Comparison of ENCODE assay signal across 28 cellular contexts in the genomic region with DNA sequence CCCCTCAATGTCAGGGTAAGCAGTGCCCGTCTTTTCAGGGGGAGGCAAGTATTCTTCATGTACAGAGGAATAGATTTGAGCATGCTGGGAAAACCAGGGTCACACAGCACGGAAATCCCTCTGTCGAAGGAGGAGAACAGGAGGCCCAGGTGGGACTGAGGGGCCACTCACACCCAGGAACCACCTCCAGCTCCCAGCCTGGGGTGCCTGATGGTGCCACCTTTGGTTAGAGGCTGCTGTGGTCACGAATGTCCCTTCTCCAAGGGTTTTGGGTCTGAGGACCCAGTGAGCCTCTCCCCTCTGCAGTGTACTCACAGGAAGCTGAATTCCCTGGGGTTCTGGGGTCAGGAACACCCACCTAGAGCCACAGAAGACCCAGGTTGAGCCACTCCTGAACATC.
"Had no signal": no experiment of that assay in that cellular context is flagged by ENCODE, and none has a peak within 500 bp of the region (broad histone marks: within the 10 kb centered on the region; RNA-seq: fewer than 3 reads in every experiment).

No MANE protein-coding gene starts in this region.

- H3K36me3 ChIP-seq: neural progenitor cell, pancreas, right lobe of liver, sigmoid colon, suprapubic skin, tibial artery, transverse colon, upper lobe of right lung, uterus had no signal

- H3K9me3 Mint-ChIP-seq: naive thymus-derived CD4-positive, alpha-beta T cell; natural killer cell; stimulated activated effector memory CD8-positive, alpha-beta T cell treated with anti-CD3 and anti-CD28 coated beads, Interleukin-12 subunit alpha, Interleukin-12 subunit beta, amount 100 ng/mL, for 72 hours; stimulated activated naive CD8-positive, alpha-beta T cell treated with anti-CD3 and anti-CD28 coated beads, Interleukin-15, amount 100 ng/mL, for 72 hours; type B pancreatic cell had no signal

- H3K9me3 ChIP-seq: pancreas, psoas muscle, right lobe of liver, sigmoid colon, suprapubic skin, testis, tibial artery, transverse colon, upper lobe of right lung, uterus had no signal

- H3K4me1 ChIP-seq: neural progenitor cell, pancreas, psoas muscle, right lobe of liver, sigmoid colon, suprapubic skin, testis, tibial artery, upper lobe of right lung, uterus had no signal

- FAIRE-seq: pancreas, small intestine had no signal

- H3K27ac ChIP-seq: neural progenitor cell, pancreas, psoas muscle, right lobe of liver, sigmoid colon, suprapubic skin, testis, tibial artery, upper lobe of right lung, uterus had no signal

- H3K27me3 Mint-ChIP-seq: naive thymus-derived CD4-positive, alpha-beta T cell; progenitor cell of endocrine pancreas; stimulated activated naive B cell treated with anti-CD40 and anti-IgM and Interleukin-4, amounts not matched to agents 10 μg/mL and 1 μg/mL and 100 μg/mL, for 72 hours; stimulated activated naive CD8-positive, alpha-beta T cell treated with anti-CD3 and anti-CD28 coated beads, Interleukin-15, amount 100 ng/mL, for 72 hours; type B pancreatic cell had no signal

- H3K27ac Mint-ChIP-seq: naive thymus-derived CD4-positive, alpha-beta T cell; natural killer cell; nephron; neural progenitor cell; progenitor cell of endocrine pancreas; stimulated activated effector memory CD8-positive, alpha-beta T cell treated with anti-CD3 and anti-CD28 coated beads, Interleukin-12 subunit alpha, Interleukin-12 subunit beta, amount 100 ng/mL, for 72 hours; stimulated activated naive B cell treated with anti-CD40 and anti-IgM and Interleukin-4, amounts not matched to agents 10 μg/mL and 1 μg/mL and 100 μg/mL, for 72 hours; type B pancreatic cell had no signal

- H3K27me3 ChIP-seq: neural progenitor cell, pancreas, right lobe of liver, sigmoid colon, suprapubic skin, testis, tibial artery, transverse colon, upper lobe of right lung, uterus had no signal

- ATAC-seq: naive thymus-derived CD4-positive, alpha-beta T cell; natural killer cell; pancreas; psoas muscle; right cardiac atrium; right lobe of liver; stimulated activated effector memory CD8-positive, alpha-beta T cell treated with anti-CD3 and anti-CD28 coated beads, Interleukin-12 subunit alpha, Interleukin-12 subunit beta, amount 100 ng/mL, for 72 hours; stimulated activated naive B cell treated with anti-CD40 and anti-IgM and Interleukin-4, amounts not matched to agents 10 μg/mL and 1 μg/mL and 100 μg/mL, for 72 hours; stimulated activated naive CD8-positive, alpha-beta T cell treated with anti-CD3 and anti-CD28 coated beads, Interleukin-15, amount 100 ng/mL, for 72 hours; upper lobe of right lung had no signal

- H3K4me3 ChIP-seq: neural progenitor cell, pancreas, psoas muscle, right lobe of liver, sigmoid colon, suprapubic skin, testis, tibial artery, transverse colon, upper lobe of right lung, uterus had no signal

- H3K4me3 Mint-ChIP-seq: naive thymus-derived CD4-positive, alpha-beta T cell; natural killer cell; nephron; neural progenitor cell; stimulated activated effector memory CD8-positive, alpha-beta T cell treated with anti-CD3 and anti-CD28 coated beads, Interleukin-12 subunit alpha, Interleukin-12 subunit beta, amount 100 ng/mL, for 72 hours; stimulated activated naive B cell treated with anti-CD40 and anti-IgM and Interleukin-4, amounts not matched to agents 10 μg/mL and 1 μg/mL and 100 μg/mL, for 72 hours; stimulated activated naive CD8-positive, alpha-beta T cell treated with anti-CD3 and anti-CD28 coated beads, Interleukin-15, amount 100 ng/mL, for 72 hours; type B pancreatic cell had no signal

- DNase-seq: naive thymus-derived CD4-positive, alpha-beta T cell; natural killer cell; occipital lobe; pancreas; psoas muscle; right cardiac atrium; right lobe of liver; sigmoid colon; stimulated activated CD4-positive, alpha-beta T cell treated with anti-CD3 and anti-CD28 coated beads, Interleukin-15, amount 100 ng/mL, for 24 hours; stimulated activated CD4-positive, alpha-beta T cell treated with anti-CD3 and anti-CD28 coated beads, Interleukin-2, amount 100 ng/mL, for 24 hours; stimulated activated CD4-positive, alpha-beta T cell treated with anti-CD3 and anti-CD28 coated beads, Interleukin-2, amount 100 ng/mL, for 48 hours; stimulated activated CD4-positive, alpha-beta T cell treated with anti-CD3 and anti-CD28 coated beads, Interleukin-4, amount 100 ng/mL, for 24 hours; stimulated activated naive B cell treated with anti-CD40 and anti-IgM and Interleukin-4, amounts not matched to agents 10 μg/mL and 1 μg/mL and 100 μg/mL, for 72 hours; stimulated activated naive CD4-positive, alpha-beta T cell treated with Interleukin-2 at 50 U/mL for 16 hours; stimulated activated naive CD8-positive, alpha-beta T cell treated with anti-CD3 and anti-CD28 coated beads, Interleukin-15, amount 100 ng/mL, for 72 hours; substantia nigra; testis; tibial artery; transverse colon; upper lobe of right lung; uterus had no signal

- H3K4me1 Mint-ChIP-seq: natural killer cell; nephron; neural progenitor cell; stimulated activated effector memory CD8-positive, alpha-beta T cell treated with anti-CD3 and anti-CD28 coated beads, Interleukin-12 subunit alpha, Interleukin-12 subunit beta, amount 100 ng/mL, for 72 hours; stimulated activated naive B cell treated with anti-CD40 and anti-IgM and Interleukin-4, amounts not matched to agents 10 μg/mL and 1 μg/mL and 100 μg/mL, for 72 hours; stimulated activated naive CD8-positive, alpha-beta T cell treated with anti-CD3 and anti-CD28 coated beads, Interleukin-15, amount 100 ng/mL, for 72 hours had no signal

- H3K36me3 Mint-ChIP-seq: naive thymus-derived CD4-positive, alpha-beta T cell; natural killer cell; neural progenitor cell; stimulated activated effector memory CD8-positive, alpha-beta T cell treated with anti-CD3 and anti-CD28 coated beads, Interleukin-12 subunit alpha, Interleukin-12 subunit beta, amount 100 ng/mL, for 72 hours; stimulated activated naive B cell treated with anti-CD40 and anti-IgM and Interleukin-4, amounts not matched to agents 10 μg/mL and 1 μg/mL and 100 μg/mL, for 72 hours; type B pancreatic cell had no signal
